In genomic region chr14:74924061-74924460, GRCh38 we compare ENCODE assay signal across 30 cellular contexts. TPM values are rescaled to one million over a fixed set of nuclear protein-coding genes. Genes with fewer than 3 reads are reported as not detected.
DNase-seq lines count a peak whose midpoint lies in the region; ATAC-seq, FAIRE-seq and TF ChIP-seq lines count a peak whose summit lies in the region.
"Had no signal": no experiment of that assay in that cellular context is flagged by ENCODE, and none has a peak within 500 bp of the region (broad histone marks: within the 10 kb centered on the region; RNA-seq: fewer than 3 reads in every experiment).

No MANE protein-coding gene starts in this region.

- no peaks in the 10 kb centered on the region for H3K79me2 ChIP-seq in astrocyte (ENCODE audit: insufficient read depth, low read length)

- no peak for FAIRE-seq in astrocyte (lab: Jason Lieb, UNC)
- FAIRE-seq: endometrium, islet of Langerhans had no signal

- no peaks in the 10 kb centered on the region for H3K36me3 ChIP-seq in astrocyte (ENCODE audit: insufficient read depth, low read length)
- H3K36me3 ChIP-seq: neutrophil, SJSA1, upper lobe of left lung had no signal

- CTCF ChIA-PET in activated CD4-positive, alpha-beta T cell treated with anti-CD3 and anti-CD28 coated beads, Interleukin-2, amount 10 ng/mL, durations not matched to agents 7 days and 5 days (lab: Charles Lee): no interaction called here
- CTCF ChIA-PET in Calu3 (lab: Charles Lee): interaction anchor here (1.3 to 1.6 kb wide), 2 partner anchors 21 to 79 kb away, joined by 3 to 6 read pairs; partner anchors contain the start of gene EIF2B2

- no peaks in the 10 kb centered on the region for H3K9me3 Mint-ChIP-seq in activated CD4-positive, alpha-beta T cell treated with anti-CD3 and anti-CD28 coated beads, Interleukin-2, amount 10 ng/mL, durations not matched to agents 24 days and 14 days
- H3K9me3 Mint-ChIP-seq in activated CD4-positive, alpha-beta T cell treated with anti-CD3 and anti-CD28 coated beads, Interleukin-2, amount 10 ng/mL, durations not matched to agents 7 days and 5 days: no peaks in the 10 kb centered on the region
- H3K9me3 Mint-ChIP-seq in Calu3 (ENCODE audit: low read depth, unreplicated experiment) (no peaks in the 10 kb centered on the region), astrocyte (ENCODE audit: unreplicated experiment) (no peaks in the 10 kb centered on the region), nephron progenitor cell (no peaks in the 10 kb centered on the region)
- H3K9me3 Mint-ChIP-seq: central memory CD8-positive, alpha-beta T cell had no signal

- ATAC-seq in HG03432 (IDR thresholded peaks at IDR 0.05; ENCODE audit: unreplicated experiment) (no peak), HG03342 (IDR thresholded peaks at IDR 0.05; ENCODE audit: unreplicated experiment) (no peak)
- ATAC-seq: activated CD8-positive, alpha-beta memory T cell treated with anti-CD3 and anti-CD28 coated beads, Interleukin-2, amount 10 ng/mL, durations not matched to agents 7 days and 5 days had no signal

- H3K9ac ChIP-seq in astrocyte (ENCODE audit: low read length): no peak overlapping the region

- H3K4me1 Mint-ChIP-seq in activated CD4-positive, alpha-beta T cell treated with anti-CD3 and anti-CD28 coated beads, Interleukin-2, amount 10 ng/mL, durations not matched to agents 24 days and 14 days: peaks cover 9% of the 10 kb centered on the region
- peaks cover 13% of the 10 kb centered on the region for H3K4me1 Mint-ChIP-seq in activated CD4-positive, alpha-beta T cell treated with anti-CD3 and anti-CD28 coated beads, Interleukin-2, amount 10 ng/mL, durations not matched to agents 7 days and 5 days
- H3K4me1 Mint-ChIP-seq in Calu3 (ENCODE audit: low read depth, unreplicated experiment): no peaks in the 10 kb centered on the region
- peaks cover 3% of the 10 kb centered on the region for H3K4me1 Mint-ChIP-seq in astrocyte (ENCODE audit: low read depth, unreplicated experiment)
- peaks cover 9% of the 10 kb centered on the region for H3K4me1 Mint-ChIP-seq in nephron progenitor cell
- H3K4me1 Mint-ChIP-seq: central memory CD8-positive, alpha-beta T cell had no signal

- no peak overlapping the region for H3K4me2 ChIP-seq in astrocyte (ENCODE audit: low read length)

- POLR2A ChIA-PET in activated CD4-positive, alpha-beta T cell treated with anti-CD3 and anti-CD28 coated beads, Interleukin-2, amount 10 ng/mL, durations not matched to agents 7 days and 5 days (lab: Charles Lee): no interaction called here

- H2AFZ ChIP-seq in astrocyte (ENCODE audit: low read depth, low read length): no peak overlapping the region

- no peak overlapping the region for H3K27ac ChIP-seq in astrocyte (ENCODE audit: low read depth, low read length)
- H3K27ac ChIP-seq: HL-60, neutrophil, SJSA1, upper lobe of left lung had no signal

- no TSS peak for BruUV-seq in Calu3 (replicated peaks; lab: Mats Ljungman, UMichigan)

- H3K4me3 ChIP-seq in astrocyte (ENCODE audit: insufficient read depth, low read depth, low read length): no peak overlapping the region
- H3K4me3 ChIP-seq: SJSA1 had no signal

- no peaks in the 10 kb centered on the region for H3K9me3 ChIP-seq in astrocyte (ENCODE audit: insufficient read depth, low read depth, low read length)
- H3K9me3 ChIP-seq: neutrophil, SJSA1, upper lobe of left lung had no signal

- no peaks in the 10 kb centered on the region for H4K20me1 ChIP-seq in astrocyte (ENCODE audit: insufficient read depth, low read length)

- TF ChIP-seq CTCF in Calu3 (IDR thresholded peaks at IDR 0.05; ENCODE audit: unreplicated experiment): no peak
- TF ChIP-seq CTCF in astrocyte (IDR thresholded peaks at IDR 0.05; ENCODE audit: insufficient read depth, low read depth, low read length): no peak
- TF ChIP-seq CTCF in nephron progenitor cell (IDR thresholded peaks at IDR 0.05): no peak

- intact Hi-C loops in activated CD4-positive, alpha-beta T cell treated with anti-CD3 and anti-CD28 coated beads, Interleukin-2, amount 10 ng/mL, durations not matched to agents 24 days and 14 days (cut with micrococcal nuclease): no loop called here
- intact Hi-C loops in Calu3 (cut with micrococcal nuclease; ENCODE audit: unreplicated experiment): no loop called here

- H3K27ac Mint-ChIP-seq in activated CD4-positive, alpha-beta T cell treated with anti-CD3 and anti-CD28 coated beads, Interleukin-2, amount 10 ng/mL, durations not matched to agents 24 days and 14 days: peak overlapping the region; percentile 20
- no peak overlapping the region for H3K27ac Mint-ChIP-seq in activated CD4-positive, alpha-beta T cell treated with anti-CD3 and anti-CD28 coated beads, Interleukin-2, amount 10 ng/mL, durations not matched to agents 7 days and 5 days
- H3K27ac Mint-ChIP-seq in Calu3 (ENCODE audit: unreplicated experiment) (no peak overlapping the region), astrocyte (ENCODE audit: unreplicated experiment) (no peak overlapping the region), nephron progenitor cell (no peak overlapping the region)
- H3K27ac Mint-ChIP-seq: activated CD8-positive, alpha-beta memory T cell treated with anti-CD3 and anti-CD28 coated beads, Interleukin-2, amount 10 ng/mL, durations not matched to agents 7 days and 5 days had no signal

- peak overlapping the region; percentile 37 for H3K4me3 Mint-ChIP-seq in activated CD4-positive, alpha-beta T cell treated with anti-CD3 and anti-CD28 coated beads, Interleukin-2, amount 10 ng/mL, durations not matched to agents 24 days and 14 days
- H3K4me3 Mint-ChIP-seq in activated CD4-positive, alpha-beta T cell treated with anti-CD3 and anti-CD28 coated beads, Interleukin-2, amount 10 ng/mL, durations not matched to agents 7 days and 5 days: no peak overlapping the region
- H3K4me3 Mint-ChIP-seq in Calu3 (ENCODE audit: low read depth, unreplicated experiment) (peak overlapping the region; percentile 36), astrocyte (ENCODE audit: unreplicated experiment) (peak overlapping the region; percentile 50), nephron progenitor cell (peak overlapping the region; percentile 20)
- H3K4me3 Mint-ChIP-seq: activated CD8-positive, alpha-beta memory T cell treated with anti-CD3 and anti-CD28 coated beads, Interleukin-2, amount 10 ng/mL, durations not matched to agents 7 days and 5 days; central memory CD8-positive, alpha-beta T cell had no signal

- H3K4me1 ChIP-seq in astrocyte (ENCODE audit: insufficient read depth, low read length): peaks cover 8% of the 10 kb centered on the region

- no peak for DNase-seq in activated CD4-positive, alpha-beta T cell treated with anti-CD3 and anti-CD28 coated beads, Interleukin-2, amount 10 ng/mL, durations not matched to agents 24 days and 14 days
- no peak for DNase-seq in activated CD4-positive, alpha-beta T cell treated with anti-CD3 and anti-CD28 coated beads, Interleukin-2, amount 10 ng/mL, durations not matched to agents 7 days and 5 days
- DNase-seq in Calu3 (no peak), astrocyte (ENCODE audit: low read depth) (no peak), nephron progenitor cell (no peak), DMS 273 treated with DMSO at 0.1 percent for 48 hours (lab: John Stamatoyannopoulos, UW) (no peak)
- DNase-seq: activated CD4-positive, alpha-beta T cell treated with anti-CD3 and anti-CD28 coated beads for 4 hours; activated CD8-positive, alpha-beta memory T cell treated with anti-CD3 and anti-CD28 coated beads, Interleukin-2, amount 10 ng/mL, durations not matched to agents 7 days and 5 days; anterior cingulate cortex; dermis blood vessel endothelial cell; DMS79; GF-D8; GOT3; NCI-H1105; NCI-H2081; NCI-H226; upper lobe of left lung had no signal

- H3K27me3 ChIP-seq in astrocyte (ENCODE audit: insufficient read depth, low read length): peaks cover 6% of the 10 kb centered on the region
- H3K27me3 ChIP-seq: SJSA1, upper lobe of left lung had no signal

- H3K36me3 Mint-ChIP-seq in activated CD4-positive, alpha-beta T cell treated with anti-CD3 and anti-CD28 coated beads, Interleukin-2, amount 10 ng/mL, durations not matched to agents 24 days and 14 days (ENCODE audit: low read depth): no peaks in the 10 kb centered on the region
- no peaks in the 10 kb centered on the region for H3K36me3 Mint-ChIP-seq in activated CD4-positive, alpha-beta T cell treated with anti-CD3 and anti-CD28 coated beads, Interleukin-2, amount 10 ng/mL, durations not matched to agents 7 days and 5 days (ENCODE audit: low read depth)
- H3K36me3 Mint-ChIP-seq in Calu3 (ENCODE audit: insufficient read depth, unreplicated experiment): peaks cover 10% of the 10 kb centered on the region
- no peaks in the 10 kb centered on the region for H3K36me3 Mint-ChIP-seq in astrocyte (ENCODE audit: low read depth, unreplicated experiment)
- H3K36me3 Mint-ChIP-seq in nephron progenitor cell (ENCODE audit: low read depth): no peaks in the 10 kb centered on the region
- H3K36me3 Mint-ChIP-seq: activated CD8-positive, alpha-beta memory T cell treated with anti-CD3 and anti-CD28 coated beads, Interleukin-2, amount 10 ng/mL, durations not matched to agents 7 days and 5 days had no signal

- peaks cover 22% of the 10 kb centered on the region for H3K27me3 Mint-ChIP-seq in activated CD4-positive, alpha-beta T cell treated with anti-CD3 and anti-CD28 coated beads, Interleukin-2, amount 10 ng/mL, durations not matched to agents 24 days and 14 days
- peaks cover 13% of the 10 kb centered on the region for H3K27me3 Mint-ChIP-seq in activated CD4-positive, alpha-beta T cell treated with anti-CD3 and anti-CD28 coated beads, Interleukin-2, amount 10 ng/mL, durations not matched to agents 7 days and 5 days
- H3K27me3 Mint-ChIP-seq in Calu3 (ENCODE audit: unreplicated experiment) (no peaks in the 10 kb centered on the region), astrocyte (ENCODE audit: low read depth, unreplicated experiment) (peaks cover 20% of the 10 kb centered on the region), nephron progenitor cell (ENCODE audit: low read depth, poor library complexity) (peaks cover 60% of the 10 kb centered on the region)

RNA-seq across cellular contexts. Expression of gene RPS6KL1, which starts 1.0 kb away (rescaled TPM):
- 7.0 and 9.6 TPM in 2 replicates for total RNA-seq in activated CD4-positive, alpha-beta T cell treated with anti-CD3 and anti-CD28 coated beads, Interleukin-2, amount 10 ng/mL, durations not matched to agents 24 days and 14 days
- total RNA-seq in activated CD4-positive, alpha-beta T cell treated with anti-CD3 and anti-CD28 coated beads, Interleukin-2, amount 10 ng/mL, durations not matched to agents 7 days and 5 days: 1 to 10 TPM; 4.5 to 4.6 TPM
- total RNA-seq in Calu3 (2022) (16.4 and 18.5 TPM in 2 replicates), astrocyte (0.70 and 1.7 TPM in 2 replicates)
- total RNA-seq: A172, SJSA1 had no signal

RNA-seq across cellular contexts. Expression of gene PGF, which starts 31.3 kb away (rescaled TPM):
- total RNA-seq in activated CD4-positive, alpha-beta T cell treated with anti-CD3 and anti-CD28 coated beads, Interleukin-2, amount 10 ng/mL, durations not matched to agents 24 days and 14 days: 0.23 and 0.24 TPM in 2 replicates
- total RNA-seq in activated CD4-positive, alpha-beta T cell treated with anti-CD3 and anti-CD28 coated beads, Interleukin-2, amount 10 ng/mL, durations not matched to agents 7 days and 5 days: under 1 TPM; 0.12 to 0.15 TPM
- total RNA-seq in Calu3 (2022): 1.2 and 2.1 TPM in 2 replicates
- 2.5 and 3.5 TPM in 2 replicates for total RNA-seq in astrocyte

RNA-seq across cellular contexts. Expression of gene DLST, which starts 42.3 kb away (rescaled TPM):
- 110 and 111 TPM in 2 replicates for total RNA-seq in activated CD4-positive, alpha-beta T cell treated with anti-CD3 and anti-CD28 coated beads, Interleukin-2, amount 10 ng/mL, durations not matched to agents 24 days and 14 days
- total RNA-seq in activated CD4-positive, alpha-beta T cell treated with anti-CD3 and anti-CD28 coated beads, Interleukin-2, amount 10 ng/mL, durations not matched to agents 7 days and 5 days: 100 to 1,000 TPM in 1 of 2 experiments, 10 to 100 TPM in 1; 92.6 to 106 TPM
- total RNA-seq in Calu3 (2022): 84.2 and 89.1 TPM in 2 replicates
- total RNA-seq in astrocyte: 83.0 and 90.6 TPM in 2 replicates

RNA-seq across cellular contexts. Expression of gene PROX2, which starts 48.1 kb away (rescaled TPM):
- total RNA-seq in activated CD4-positive, alpha-beta T cell treated with anti-CD3 and anti-CD28 coated beads, Interleukin-2, amount 10 ng/mL, durations not matched to agents 24 days and 14 days: not detected in 2 replicates
- not detected for total RNA-seq in activated CD4-positive, alpha-beta T cell treated with anti-CD3 and anti-CD28 coated beads, Interleukin-2, amount 10 ng/mL, durations not matched to agents 7 days and 5 days
- total RNA-seq in Calu3 (2022) (not detected in 2 replicates), astrocyte (not detected in 2 replicates)
- total RNA-seq: A172, dermis blood vessel endothelial cell, fibroblast of lung, liver, pulmonary artery endothelial cell, SJSA1, subcutaneous adipose tissue had no signal
